ENCODE assay signal across 1 cellular context in the genomic region with DNA sequence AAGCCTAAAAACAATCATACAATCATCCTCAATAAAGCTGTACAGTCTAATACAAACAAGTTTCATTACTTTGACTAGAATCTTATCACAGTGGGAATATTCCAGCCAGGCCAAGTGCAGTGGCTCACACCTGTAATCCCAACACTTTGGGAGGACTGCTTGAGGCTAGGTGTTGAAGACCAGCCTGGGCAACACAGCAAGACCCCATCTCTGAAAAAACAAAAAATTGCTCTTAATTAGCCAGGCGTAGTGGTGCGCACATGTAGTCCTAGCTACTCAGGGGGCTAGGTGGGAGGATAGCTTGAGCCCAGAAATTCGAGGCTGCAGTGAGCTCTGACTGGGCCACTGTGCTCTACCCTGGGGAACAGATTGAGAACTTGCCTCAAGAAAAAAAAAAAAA.
TF ChIP-seq lines count a peak whose summit lies in the region.

No MANE protein-coding gene starts in this region.

TF ChIP-seq in GM12878, 131 proteins besides CTCF, POLR2A, EP300 and RAD21:
- no peak for TF ChIP-seq BACH1 (IDR thresholded peaks at IDR 0.05; ENCODE audit: borderline replicate concordance)
- no peak for TF ChIP-seq KAT2A (conservative IDR thresholded peaks at IDR 0.05; ENCODE audit: control insufficient read depth, low read depth, low read length)
- no peak for TF ChIP-seq KLF5 (IDR thresholded peaks at IDR 0.05; ENCODE audit: partially characterized antibody)
- TF ChIP-seq, protein P1, sequence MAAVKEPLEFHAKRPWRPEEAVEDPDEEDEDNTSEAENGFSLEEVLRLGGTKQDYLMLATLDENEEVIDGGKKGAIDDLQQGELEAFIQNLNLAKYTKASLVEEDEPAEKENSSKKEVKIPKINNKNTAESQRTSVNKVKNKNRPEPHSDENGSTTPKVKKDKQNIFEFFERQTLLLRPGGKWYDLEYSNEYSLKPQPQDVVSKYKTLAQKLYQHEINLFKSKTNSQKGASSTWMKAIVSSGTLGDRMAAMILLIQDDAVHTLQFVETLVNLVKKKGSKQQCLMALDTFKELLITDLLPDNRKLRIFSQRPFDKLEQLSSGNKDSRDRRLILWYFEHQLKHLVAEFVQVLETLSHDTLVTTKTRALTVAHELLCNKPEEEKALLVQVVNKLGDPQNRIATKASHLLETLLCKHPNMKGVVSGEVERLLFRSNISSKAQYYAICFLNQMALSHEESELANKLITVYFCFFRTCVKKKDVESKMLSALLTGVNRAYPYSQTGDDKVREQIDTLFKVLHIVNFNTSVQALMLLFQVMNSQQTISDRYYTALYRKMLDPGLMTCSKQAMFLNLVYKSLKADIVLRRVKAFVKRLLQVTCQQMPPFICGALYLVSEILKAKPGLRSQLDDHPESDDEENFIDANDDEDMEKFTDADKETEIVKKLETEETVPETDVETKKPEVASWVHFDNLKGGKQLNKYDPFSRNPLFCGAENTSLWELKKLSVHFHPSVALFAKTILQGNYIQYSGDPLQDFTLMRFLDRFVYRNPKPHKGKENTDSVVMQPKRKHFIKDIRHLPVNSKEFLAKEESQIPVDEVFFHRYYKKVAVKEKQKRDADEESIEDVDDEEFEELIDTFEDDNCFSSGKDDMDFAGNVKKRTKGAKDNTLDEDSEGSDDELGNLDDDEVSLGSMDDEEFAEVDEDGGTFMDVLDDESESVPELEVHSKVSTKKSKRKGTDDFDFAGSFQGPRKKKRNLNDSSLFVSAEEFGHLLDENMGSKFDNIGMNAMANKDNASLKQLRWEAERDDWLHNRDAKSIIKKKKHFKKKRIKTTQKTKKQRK (IDR thresholded peaks at IDR 0.05; ENCODE audit: low read depth, low read length) = no peak
- TF ChIP-seq, protein P2, sequence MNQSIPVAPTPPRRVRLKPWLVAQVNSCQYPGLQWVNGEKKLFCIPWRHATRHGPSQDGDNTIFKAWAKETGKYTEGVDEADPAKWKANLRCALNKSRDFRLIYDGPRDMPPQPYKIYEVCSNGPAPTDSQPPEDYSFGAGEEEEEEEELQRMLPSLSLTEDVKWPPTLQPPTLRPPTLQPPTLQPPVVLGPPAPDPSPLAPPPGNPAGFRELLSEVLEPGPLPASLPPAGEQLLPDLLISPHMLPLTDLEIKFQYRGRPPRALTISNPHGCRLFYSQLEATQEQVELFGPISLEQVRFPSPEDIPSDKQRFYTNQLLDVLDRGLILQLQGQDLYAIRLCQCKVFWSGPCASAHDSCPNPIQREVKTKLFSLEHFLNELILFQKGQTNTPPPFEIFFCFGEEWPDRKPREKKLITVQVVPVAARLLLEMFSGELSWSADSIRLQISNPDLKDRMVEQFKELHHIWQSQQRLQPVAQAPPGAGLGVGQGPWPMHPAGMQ (IDR thresholded peaks at IDR 0.05; ENCODE audit: borderline replicate concordance) = no peak
- TF ChIP-seq, protein P3, sequence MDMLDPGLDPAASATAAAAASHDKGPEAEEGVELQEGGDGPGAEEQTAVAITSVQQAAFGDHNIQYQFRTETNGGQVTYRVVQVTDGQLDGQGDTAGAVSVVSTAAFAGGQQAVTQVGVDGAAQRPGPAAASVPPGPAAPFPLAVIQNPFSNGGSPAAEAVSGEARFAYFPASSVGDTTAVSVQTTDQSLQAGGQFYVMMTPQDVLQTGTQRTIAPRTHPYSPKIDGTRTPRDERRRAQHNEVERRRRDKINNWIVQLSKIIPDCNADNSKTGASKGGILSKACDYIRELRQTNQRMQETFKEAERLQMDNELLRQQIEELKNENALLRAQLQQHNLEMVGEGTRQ (IDR thresholded peaks at IDR 0.05; ENCODE audit: borderline replicate concordance, low read depth, low read length) = no peak
- no peak for TF ChIP-seq SUZ12 (IDR thresholded peaks at IDR 0.05; ENCODE audit: unreplicated experiment)
- no peak for TF ChIP-seq NBN (IDR thresholded peaks at IDR 0.05)
- TF ChIP-seq ZNF207 (IDR thresholded peaks at IDR 0.05; ENCODE audit: borderline replicate concordance) = no peak
- TF ChIP-seq, protein P4, sequence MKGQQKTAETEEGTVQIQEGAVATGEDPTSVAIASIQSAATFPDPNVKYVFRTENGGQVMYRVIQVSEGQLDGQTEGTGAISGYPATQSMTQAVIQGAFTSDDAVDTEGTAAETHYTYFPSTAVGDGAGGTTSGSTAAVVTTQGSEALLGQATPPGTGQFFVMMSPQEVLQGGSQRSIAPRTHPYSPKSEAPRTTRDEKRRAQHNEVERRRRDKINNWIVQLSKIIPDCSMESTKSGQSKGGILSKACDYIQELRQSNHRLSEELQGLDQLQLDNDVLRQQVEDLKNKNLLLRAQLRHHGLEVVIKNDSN (IDR thresholded peaks at IDR 0.05; ENCODE audit: borderline replicate concordance, extremely low read length, insufficient read depth, low read depth, low read length) = no peak
- no peak for TF ChIP-seq JUNB (IDR thresholded peaks at IDR 0.05)
- TF ChIP-seq TBL1XR1 (IDR thresholded peaks at IDR 0.05; ENCODE audit: low read depth, low read length) = no peak
